In the genomic region with DNA sequence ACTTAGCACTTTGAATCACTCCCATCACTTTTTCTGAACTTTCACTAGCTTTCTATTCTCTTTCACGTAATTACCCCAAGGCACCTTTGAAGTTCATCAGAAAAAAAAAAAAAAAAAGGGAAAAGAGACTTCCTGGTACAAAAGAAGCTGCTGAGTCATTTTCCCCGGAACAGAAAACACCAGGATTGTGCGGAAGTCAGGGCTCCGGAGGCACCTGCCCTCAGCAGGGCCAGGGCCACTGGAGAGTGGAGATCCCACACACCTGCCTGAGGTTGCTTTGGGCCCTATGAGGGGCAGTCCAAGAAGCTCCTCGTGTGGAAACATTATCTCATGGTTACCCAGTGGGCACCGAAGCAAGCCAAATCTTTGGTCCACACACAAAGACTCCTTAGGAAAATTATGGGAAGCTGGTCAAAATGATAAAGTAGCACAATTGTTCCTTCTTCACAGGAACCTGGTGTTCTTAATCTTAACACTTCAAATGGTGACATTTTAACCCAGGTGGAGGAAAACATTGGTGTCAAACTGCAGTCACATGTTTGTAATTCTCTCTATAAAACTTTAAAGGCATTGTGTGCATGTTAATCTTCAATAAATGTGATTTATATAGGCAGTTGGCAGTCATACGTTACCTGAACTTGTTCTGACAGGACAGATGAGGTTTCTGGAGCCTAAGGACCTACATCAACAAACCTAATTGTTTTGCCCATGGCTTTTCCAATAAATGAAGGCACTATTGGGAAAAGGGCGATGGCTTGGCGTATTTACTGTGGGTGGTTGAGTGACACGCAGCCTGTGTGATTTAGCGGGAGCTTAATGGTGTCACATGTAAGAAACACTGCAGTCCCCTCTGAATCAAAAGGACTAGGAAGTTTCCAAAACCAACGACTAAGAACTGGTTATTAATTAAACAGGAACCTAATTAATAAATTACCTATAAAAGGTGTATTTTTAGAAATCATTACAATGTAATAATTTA, we compare ENCODE assay signal across 18 cellular contexts. TPM values are rescaled to one million over a fixed set of nuclear protein-coding genes. Genes with fewer than 3 reads are reported as not detected.
A peak's percentile ranks its signal among the peaks of the same experiment; 100 is the strongest.
DNase-seq lines count a peak whose midpoint lies in the region; ATAC-seq, FAIRE-seq and TF ChIP-seq lines count a peak whose summit lies in the region.
"Had no signal": no experiment of that assay in that cellular context is flagged by ENCODE, and none has a peak within 500 bp of the region (broad histone marks: within the 10 kb centered on the region; RNA-seq: fewer than 3 reads in every experiment).

No MANE protein-coding gene starts in this region.

- H3K27me3 ChIP-seq in RWPE2 (ENCODE audit: insufficient read depth, poor library complexity, severe bottlenecking) (no peaks in the 10 kb centered on the region), keratinocyte (ENCODE audit: control insufficient read depth, extremely low read depth, insufficient read depth, low read length) (no peaks in the 10 kb centered on the region), suprapubic skin (no peaks in the 10 kb centered on the region)
- no peaks in the 10 kb centered on the region for H3K27me3 ChIP-seq in CD8-positive, alpha-beta T cell (ENCODE audit: insufficient read depth, low read length)
- H3K27me3 ChIP-seq: brain microvascular endothelial cell had no signal

- no peak overlapping the region for H3K27ac Mint-ChIP-seq in CD8-positive, alpha-beta T cell
- no peak overlapping the region for H3K27ac Mint-ChIP-seq in CD14-positive monocyte
- H3K27ac Mint-ChIP-seq: activated CD4-positive, alpha-beta memory T cell treated with anti-CD3 and anti-CD28 coated beads for 36 hours; natural killer cell had no signal

- dilution Hi-C loops in keratinocyte (cut with MboI; ENCODE audit: extremely low pct_ligation_motif_present, low sequenced_read_pairs): no loop called here

- intact Hi-C loops in CD8-positive, alpha-beta T cell (cut with DNase I, micrococcal nuclease): no loop called here
- intact Hi-C loops in CD14-positive monocyte (cut with micrococcal nuclease): no loop called here

- peak overlapping the region; percentile 36 for H3K9ac ChIP-seq in keratinocyte (ENCODE audit: control insufficient read depth, extremely low read depth, insufficient read depth, low read length)

- peak; percentile 30; the same call in 2 of the 3 replicates for ATAC-seq in RWPE2 (ENCODE audit: low read depth)
- no peak for ATAC-seq in CD8-positive, alpha-beta T cell
- ATAC-seq in GM18873 (IDR thresholded peaks at IDR 0.05; ENCODE audit: low FRiP score, unreplicated experiment): no peak
- ATAC-seq: left lobe of liver, natural killer cell had no signal

- no peaks in the 10 kb centered on the region for H3K79me2 ChIP-seq in keratinocyte (ENCODE audit: control insufficient read depth, insufficient read depth, low read length)

- TF ChIP-seq CTCF in RWPE2 (IDR thresholded peaks at IDR 0.05; ENCODE audit: poor library complexity, severe bottlenecking) (no peak), keratinocyte (optimal IDR thresholded peaks at IDR 0.05 in 1 of 3, IDR thresholded peaks at IDR 0.05 in 1 of 3, conservative IDR thresholded peaks at IDR 0.05 in 1 of 3; ENCODE audit: extremely low read depth in 1 of 3, insufficient read depth in 2 of 3, low read length in 3 of 3) (no peak), suprapubic skin (IDR thresholded peaks at IDR 0.05) (no peak), CD14-positive monocyte (IDR thresholded peaks at IDR 0.05) (no peak)
- TF ChIP-seq CTCF in CD8-positive, alpha-beta T cell (IDR thresholded peaks at IDR 0.05): no peak

- no peaks in the 10 kb centered on the region for H3K4me1 Mint-ChIP-seq in CD8-positive, alpha-beta T cell (ENCODE audit: low read depth)
- H3K4me1 Mint-ChIP-seq in CD14-positive monocyte: no peaks in the 10 kb centered on the region
- H3K4me1 Mint-ChIP-seq: natural killer cell had no signal

- H3K4me2 ChIP-seq in keratinocyte (ENCODE audit: control insufficient read depth, extremely low read depth, insufficient read depth, low read depth, low read length): peak overlapping the region; percentile 70

- H3K4me1 ChIP-seq in RWPE2 (ENCODE audit: insufficient read depth, poor library complexity, severe bottlenecking): peaks cover 38% of the 10 kb centered on the region
- H3K4me1 ChIP-seq in keratinocyte (ENCODE audit: control insufficient read depth, extremely low read depth, insufficient read depth, low read length): peaks cover 43% of the 10 kb centered on the region
- peaks cover 12% of the 10 kb centered on the region for H3K4me1 ChIP-seq in suprapubic skin
- H3K4me1 ChIP-seq in CD8-positive, alpha-beta T cell (ENCODE audit: insufficient read depth, low read length): no peaks in the 10 kb centered on the region
- H3K4me1 ChIP-seq: HAP-1 had no signal

- no peaks in the 10 kb centered on the region for H3K9me3 Mint-ChIP-seq in CD8-positive, alpha-beta T cell
- peaks cover 6 to 20% (median 7%) of the 10 kb centered on the region in 7 donors for H3K9me3 Mint-ChIP-seq in CD14-positive monocyte
- H3K9me3 Mint-ChIP-seq: activated CD4-positive, alpha-beta memory T cell treated with anti-CD3 and anti-CD28 coated beads for 36 hours; natural killer cell had no signal

- WGBS in suprapubic skin: 37% methylated on average over 12 of the region's 12 CpGs

- no peak for TF ChIP-seq POLR2A in suprapubic skin (IDR thresholded peaks at IDR 0.05)

- CTCF ChIA-PET in CD8-positive, alpha-beta T cell (lab: Charles Lee): interaction anchor here (1.0 kb wide), 1 partner anchor 21 kb away, joined by 3 read pairs; no protein-coding TSS in a partner anchor

- no peaks in the 10 kb centered on the region for H3K9me3 ChIP-seq in RWPE2 (ENCODE audit: severe bottlenecking)
- H3K9me3 ChIP-seq in keratinocyte (ENCODE audit: control insufficient read depth, low read depth, low read length): no peaks in the 10 kb centered on the region
- H3K9me3 ChIP-seq in suprapubic skin: no peaks in the 10 kb centered on the region
- H3K9me3 ChIP-seq in CD8-positive, alpha-beta T cell (ENCODE audit: low read length): no peaks in the 10 kb centered on the region
- H3K9me3 ChIP-seq: HAP-1 had no signal

- no peak overlapping the region for H3K4me3 Mint-ChIP-seq in CD8-positive, alpha-beta T cell
- H3K4me3 Mint-ChIP-seq in CD14-positive monocyte: no peak overlapping the region
- H3K4me3 Mint-ChIP-seq: activated CD4-positive, alpha-beta memory T cell treated with anti-CD3 and anti-CD28 coated beads for 36 hours; natural killer cell had no signal

- H4K20me1 ChIP-seq in keratinocyte (ENCODE audit: control insufficient read depth, extremely low read depth, insufficient read depth, low read length): no peaks in the 10 kb centered on the region

- H3K27ac ChIP-seq in RWPE2 (ENCODE audit: poor library complexity, severe bottlenecking) (peak overlapping the region; percentile 72), keratinocyte (ENCODE audit: control insufficient read depth, insufficient read depth, low read length) (peak overlapping the region; percentile 79), suprapubic skin (peak overlapping the region; percentile 68)
- no peak overlapping the region for H3K27ac ChIP-seq in CD8-positive, alpha-beta T cell (ENCODE audit: low read depth, low read length)
- H3K27ac ChIP-seq: brain microvascular endothelial cell had no signal

- no peak overlapping the region for H3K4me3 ChIP-seq in RWPE2 (ENCODE audit: severe bottlenecking)
- H3K4me3 ChIP-seq in keratinocyte (ENCODE audit: control insufficient read depth in 2 of 3, extremely low read depth in 1 of 3, insufficient read depth in 2 of 3, low read depth in 1 of 3, low read length in 3 of 3): no peak overlapping the region
- no peak overlapping the region for H3K4me3 ChIP-seq in suprapubic skin
- H3K4me3 ChIP-seq in CD8-positive, alpha-beta T cell (ENCODE audit: low read depth, low read length): no peak overlapping the region
- H3K4me3 ChIP-seq: HAP-1 had no signal

- no peaks in the 10 kb centered on the region for H3K36me3 ChIP-seq in RWPE2 (ENCODE audit: low read depth)
- no peaks in the 10 kb centered on the region for H3K36me3 ChIP-seq in keratinocyte (ENCODE audit: control insufficient read depth in 2 of 2, extremely low read depth in 1 of 2, insufficient read depth in 2 of 2, low read length in 2 of 2)
- no peaks in the 10 kb centered on the region for H3K36me3 ChIP-seq in suprapubic skin
- no peaks in the 10 kb centered on the region for H3K36me3 ChIP-seq in CD8-positive, alpha-beta T cell (ENCODE audit: insufficient read depth, low read length)
- H3K36me3 ChIP-seq: brain microvascular endothelial cell, HAP-1 had no signal

- H3K9me1 ChIP-seq in keratinocyte (ENCODE audit: control insufficient read depth, extremely low read depth, insufficient read depth, low read length): no peaks in the 10 kb centered on the region

- H3K27me3 Mint-ChIP-seq in CD8-positive, alpha-beta T cell (ENCODE audit: low read depth): peaks cover 8% of the 10 kb centered on the region
- H3K27me3 Mint-ChIP-seq in CD14-positive monocyte (ENCODE audit: low read depth in 3 of 3): peaks cover 0 to 1% (median 0%) of the 10 kb centered on the region in 3 donors

- TF ChIP-seq EP300 in suprapubic skin (IDR thresholded peaks at IDR 0.05): no peak

- H2AFZ ChIP-seq in keratinocyte (ENCODE audit: control insufficient read depth, low read length): peak overlapping the region; percentile 56

- FAIRE-seq in keratinocyte (lab: Jason Lieb, UNC): peak; percentile 88

- peak; percentile 43 for DNase-seq in HT1080 (ENCODE audit: low read depth)
- DNase-seq in RWPE2 (ENCODE audit: low spot score): no peak
- peak; percentile 49 for DNase-seq in keratinocyte (ENCODE audit: low read depth, low spot score)
- no peak for DNase-seq in suprapubic skin (ENCODE audit: low spot score in 2 of 2)
- no peak for DNase-seq in CD8-positive, alpha-beta T cell
- DNase-seq in CD14-positive monocyte (ENCODE audit: low spot score): no peak
- DNase-seq: activated CD4-positive, alpha-beta memory T cell treated with anti-CD3 and anti-CD28 coated beads for 36 hours; activated gamma-delta T cell; brain microvascular endothelial cell; effector CD8-positive, alpha-beta T cell; glutamatergic neuron; natural killer cell; NCI-H446 treated with DMSO at 0.1 percent for 48 hours; T1000 had no signal

- POLR2A ChIA-PET in CD8-positive, alpha-beta T cell (lab: Charles Lee): interaction anchor here (0.6 kb wide), 1 partner anchor 545 kb away, joined by 4 read pairs; no protein-coding TSS in a partner anchor

- H3K36me3 Mint-ChIP-seq in CD8-positive, alpha-beta T cell: no peaks in the 10 kb centered on the region
- no peaks in the 10 kb centered on the region for H3K36me3 Mint-ChIP-seq in CD14-positive monocyte
- H3K36me3 Mint-ChIP-seq: activated CD4-positive, alpha-beta memory T cell treated with anti-CD3 and anti-CD28 coated beads for 36 hours; natural killer cell had no signal

RNA-seq across cellular contexts. Expression of gene FAM110C, which starts 23.4 kb away (rescaled TPM):
- 0.02 TPM in 1 of 2 replicates, not detected in the other for total RNA-seq in HT1080 (2014; rRNA removed; shearing (Covaris generic))
- polyA plus RNA-seq in HT1080 (2015; cell fraction: cytosol; rRNA removed): 0.03 TPM in 1 of 2 replicates, not detected in the other
- not detected in 2 replicates for polyA plus RNA-seq in HT1080 (2015; cell fraction: nucleus; rRNA removed)
- 25.1 to 38.0 TPM (median 26.3 TPM) in 3 replicates for polyA plus RNA-seq in keratinocyte
- 13.8 TPM for polyA plus RNA-seq in keratinocyte (2011; ENCODE audit: low read depth)
- 18.4 and 27.4 TPM in 2 replicates for polyA plus RNA-seq in keratinocyte (2011; cell fraction: cytosol; rRNA removed)
- 29.7 and 36.8 TPM in 2 replicates for polyA plus RNA-seq in keratinocyte (2011; cell fraction: nucleus; rRNA removed)
- 21.0 and 22.9 TPM in 2 replicates for polyA plus RNA-seq in keratinocyte (2012; ENCODE audit: low replicate concordance)
- polyA minus RNA-seq in keratinocyte: 4.9 to 22.2 TPM (median 12.2 TPM) in 3 replicates
- 23.8 TPM for polyA minus RNA-seq in keratinocyte (2011; cell fraction: cytosol; rRNA and poly(A)+ RNA removed)
- polyA minus RNA-seq in keratinocyte (2011; cell fraction: nucleus; rRNA and poly(A)+ RNA removed): 20.2 and 25.4 TPM in 2 replicates
- 10 to 100 TPM; 10.7 to 22.0 (median 17.6) TPM for total RNA-seq in suprapubic skin
- total RNA-seq in CD8-positive, alpha-beta T cell: under 1 TPM; 0.19 to 0.41 TPM
- not detected for polyA plus RNA-seq in CD14-positive monocyte
- total RNA-seq: RPMI7951 had no signal

Comparison
In these comparisons a context has a peak if more than half of its experiments do, and no peak if none do; other contexts are left out.
1. DNase-seq: peak in HT1080 (single experiment) and keratinocyte (single experiment); none in RWPE2 (single experiment), suprapubic skin (0 of 2), CD8-positive, alpha-beta T cell (0 of 7) and CD14-positive monocyte (single experiment).
2. RNA of gene FAM110C, which starts 23.4 kb away (total RNA-seq): 10.7 to 22.0 TPM in suprapubic skin; 0.19 to 0.41 TPM in CD8-positive, alpha-beta T cell and 0.02 TPM in HT1080; every median in the first group is over 4 times any median in the second.